23 cellular contexts compared by ENCODE assay signal in genomic region chr15:58699769-58700168, GRCh38. TPM values are rescaled to one million over a fixed set of nuclear protein-coding genes. Genes with fewer than 3 reads are reported as not detected.
DNase-seq lines count a peak whose midpoint lies in the region; ATAC-seq and TF ChIP-seq lines count a peak whose summit lies in the region.
"Had no signal": no experiment of that assay in that cellular context is flagged by ENCODE, and none has a peak within 500 bp of the region (broad histone marks: within the 10 kb centered on the region; RNA-seq: fewer than 3 reads in every experiment).

No MANE protein-coding gene starts in this region.

- no peak for TF ChIP-seq POLR2A in erythroblast (IDR thresholded peaks at IDR 0.05; ENCODE audit: low read length)

- H3K9me3 Mint-ChIP-seq in activated T-cell treated with anti-CD3 and anti-CD28 coated beads, Interleukin-2, amount 50 U/mL, for 24 hours = peaks cover 29% of the 10 kb centered on the region
- H3K9me3 Mint-ChIP-seq in activated T-cell treated with anti-CD3 and anti-CD28 coated beads, Interleukin-2, amount 50 U/mL, for 72 hours = peaks cover 12 to 14% of the 10 kb centered on the region in 2 donors
- H3K9me3 Mint-ChIP-seq in activated naive CD8-positive, alpha-beta T cell treated with anti-CD3 and anti-CD28 coated beads, Interleukin-2, amount 50 U/mL, for 24 hours = peaks cover 19% of the 10 kb centered on the region

- no peak overlapping the region for H3K4me3 Mint-ChIP-seq in activated T-cell treated with anti-CD3 and anti-CD28 coated beads, Interleukin-2, amount 50 U/mL, for 24 hours
- peak overlapping the region in 1 of 2 donors; percentile 1 for H3K4me3 Mint-ChIP-seq in activated T-cell treated with anti-CD3 and anti-CD28 coated beads, Interleukin-2, amount 50 U/mL, for 72 hours
- no peak overlapping the region for H3K4me3 Mint-ChIP-seq in activated naive CD8-positive, alpha-beta T cell treated with anti-CD3 and anti-CD28 coated beads, Interleukin-2, amount 50 U/mL, for 24 hours

- DNase-seq in activated T-cell treated with anti-CD3 and anti-CD28 coated beads, Interleukin-2, amount 50 U/mL, for 24 hours = no peak
- no peak for DNase-seq in activated T-cell treated with anti-CD3 and anti-CD28 coated beads, Interleukin-2, amount 50 U/mL, for 72 hours
- DNase-seq in activated naive CD8-positive, alpha-beta T cell treated with anti-CD3 and anti-CD28 coated beads, Interleukin-2, amount 50 U/mL, for 24 hours = no peak
- DNase-seq in stimulated activated naive CD8-positive, alpha-beta T cell treated with anti-CD3 and anti-CD28 coated beads, Interleukin-15, Interleukin-2, amounts not matched to agents 100 U/mL and 50 U/mL, for 24 hours = no peak
- DNase-seq in erythroblast (lab: John Stamatoyannopoulos, UW) (no peak), activated gamma-delta T cell treated with Interleukin-2 at 50 U/mL for 16 hours (no peak), occipital lobe (lab: John Stamatoyannopoulos, UW) (no peak)
- DNase-seq: anterior cingulate cortex; dorsolateral prefrontal cortex; foreskin fibroblast; GDM1; heart right ventricle; naive B cell; NCI-H2081 treated with DMSO at 0.1 percent for 48 hours; NCI-H446 treated with DMSO at 0.1 percent for 48 hours; NK-92 treated with Interleukin-12 subunit alpha and Interleukin-12 subunit beta, amount 100 ng/mL, for 24 hours; pancreas; right cardiac atrium; SJCRH30; upper lobe of right lung had no signal

- H3K27ac ChIP-seq in KOPT-K1 (ENCODE audit: low read depth, low read length, poor library complexity, severe bottlenecking) = peak overlapping the region; percentile 11
- H3K27ac ChIP-seq: heart right ventricle, pancreas, SJCRH30, upper lobe of right lung, VCaP had no signal

- H3K9me3 ChIP-seq in KOPT-K1 (ENCODE audit: insufficient read depth, low read length, poor library complexity, severe bottlenecking) = peaks cover 7% of the 10 kb centered on the region
- H3K9me3 ChIP-seq: pancreas, upper lobe of right lung had no signal

- H3K36me3 Mint-ChIP-seq in activated T-cell treated with anti-CD3 and anti-CD28 coated beads, Interleukin-2, amount 50 U/mL, for 24 hours (ENCODE audit: low read depth) = peaks cover 74% of the 10 kb centered on the region
- H3K36me3 Mint-ChIP-seq in activated T-cell treated with anti-CD3 and anti-CD28 coated beads, Interleukin-2, amount 50 U/mL, for 72 hours (ENCODE audit: insufficient read depth in 2 of 2) = peaks cover 22 to 55% of the 10 kb centered on the region in 2 donors
- H3K36me3 Mint-ChIP-seq in activated naive CD8-positive, alpha-beta T cell treated with anti-CD3 and anti-CD28 coated beads, Interleukin-2, amount 50 U/mL, for 24 hours (ENCODE audit: low read depth) = peaks cover 63% of the 10 kb centered on the region

- H3K27me3 Mint-ChIP-seq in activated T-cell treated with anti-CD3 and anti-CD28 coated beads, Interleukin-2, amount 50 U/mL, for 24 hours = no peaks in the 10 kb centered on the region
- H3K27me3 Mint-ChIP-seq in activated T-cell treated with anti-CD3 and anti-CD28 coated beads, Interleukin-2, amount 50 U/mL, for 72 hours (ENCODE audit: low read depth) = no peaks in the 10 kb centered on the region
- H3K27me3 Mint-ChIP-seq in activated naive CD8-positive, alpha-beta T cell treated with anti-CD3 and anti-CD28 coated beads, Interleukin-2, amount 50 U/mL, for 24 hours = no peaks in the 10 kb centered on the region
- H3K27me3 Mint-ChIP-seq: naive B cell had no signal

- no peak for ATAC-seq in activated T-cell treated with anti-CD3 and anti-CD28 coated beads, Interleukin-2, amount 50 U/mL, for 72 hours (replicated peaks in 1 of 2)
- peak; percentile 46 for ATAC-seq in activated naive CD8-positive, alpha-beta T cell treated with anti-CD3 and anti-CD28 coated beads, Interleukin-2, amount 50 U/mL, for 24 hours
- ATAC-seq in stimulated activated naive CD8-positive, alpha-beta T cell treated with anti-CD3 and anti-CD28 coated beads, Interleukin-15, Interleukin-2, amounts not matched to agents 100 U/mL and 50 U/mL, for 24 hours = peak; percentile 14
- ATAC-seq: heart right ventricle, Panc1, pancreas, right cardiac atrium, upper lobe of right lung had no signal

- H3K36me3 ChIP-seq in KOPT-K1 (ENCODE audit: insufficient read depth, low read length) = peaks cover 16% of the 10 kb centered on the region; the same call in 1 of the 2 replicates
- H3K36me3 ChIP-seq: pancreas, upper lobe of right lung had no signal

- H3K27ac Mint-ChIP-seq in activated T-cell treated with anti-CD3 and anti-CD28 coated beads, Interleukin-2, amount 50 U/mL, for 24 hours = peak overlapping the region; percentile 87
- no peak overlapping the region for H3K27ac Mint-ChIP-seq in activated T-cell treated with anti-CD3 and anti-CD28 coated beads, Interleukin-2, amount 50 U/mL, for 72 hours
- peak overlapping the region; percentile 60 for H3K27ac Mint-ChIP-seq in activated naive CD8-positive, alpha-beta T cell treated with anti-CD3 and anti-CD28 coated beads, Interleukin-2, amount 50 U/mL, for 24 hours

- H3K4me1 Mint-ChIP-seq in activated T-cell treated with anti-CD3 and anti-CD28 coated beads, Interleukin-2, amount 50 U/mL, for 24 hours (ENCODE audit: low read depth) = peaks cover 68% of the 10 kb centered on the region
- H3K4me1 Mint-ChIP-seq in activated T-cell treated with anti-CD3 and anti-CD28 coated beads, Interleukin-2, amount 50 U/mL, for 72 hours (ENCODE audit: low read depth) = peaks cover 59% of the 10 kb centered on the region
- H3K4me1 Mint-ChIP-seq in activated naive CD8-positive, alpha-beta T cell treated with anti-CD3 and anti-CD28 coated beads, Interleukin-2, amount 50 U/mL, for 24 hours = peaks cover 67% of the 10 kb centered on the region

RNA-seq across cellular contexts. Expression of gene ADAM10, which starts 49.7 kb away (rescaled TPM):
- 100 to 1,000 TPM in 1 of 2 donors, 10 to 100 TPM in 1; 96.5 to 108 TPM for total RNA-seq in activated T-cell treated with anti-CD3 and anti-CD28 coated beads, Interleukin-2, amount 50 U/mL, for 72 hours
- 127 TPM for total RNA-seq in occipital lobe

Comparison
In these comparisons a context has a peak if more than half of its experiments do, and no peak if none do; other contexts are left out.
1. ATAC-seq: peak in activated naive CD8-positive, alpha-beta T cell treated with anti-CD3 and anti-CD28 coated beads, Interleukin-2, amount 50 U/mL, for 24 hours (single experiment) and stimulated activated naive CD8-positive, alpha-beta T cell treated with anti-CD3 and anti-CD28 coated beads, Interleukin-15, Interleukin-2, amounts not matched to agents 100 U/mL and 50 U/mL, for 24 hours (single experiment); none in activated T-cell treated with anti-CD3 and anti-CD28 coated beads, Interleukin-2, amount 50 U/mL, for 72 hours (0 of 2).